Comparison of ENCODE assay signal across 14 cellular contexts in the genomic region with DNA sequence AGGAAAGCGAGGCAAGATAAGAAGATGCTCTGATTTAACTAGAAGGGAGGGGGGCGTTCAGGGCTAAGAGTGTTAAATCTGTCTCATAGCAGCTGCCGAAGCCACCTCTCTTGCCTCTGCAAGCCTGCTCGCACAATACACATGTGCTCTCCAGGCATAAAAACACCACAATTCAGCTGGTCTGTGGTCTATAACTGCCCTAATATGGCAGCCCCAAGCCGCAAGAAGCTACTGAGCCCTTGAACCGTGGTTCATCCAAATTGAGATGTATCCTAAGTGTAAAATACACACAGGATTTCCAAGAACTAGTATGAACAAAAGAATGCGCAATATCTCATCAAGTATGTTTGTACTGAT.
A peak's percentile ranks its signal among the peaks of the same experiment; 100 is the strongest.
DNase-seq lines count a peak whose midpoint lies in the region; ATAC-seq and TF ChIP-seq lines count a peak whose summit lies in the region.
"Had no signal": no experiment of that assay in that cellular context is flagged by ENCODE, and none has a peak within 500 bp of the region (broad histone marks: within the 10 kb centered on the region; RNA-seq: fewer than 3 reads in every experiment).

No MANE protein-coding gene starts in this region.

- ATAC-seq in thoracic aorta (ENCODE audit: insufficient number of reproducible peaks, low FRiP score, low read depth) (no peak), GM19023 (IDR thresholded peaks at IDR 0.05; ENCODE audit: unreplicated experiment) (no peak), GM21528 (IDR thresholded peaks at IDR 0.05; ENCODE audit: low FRiP score, unreplicated experiment) (no peak)
- ATAC-seq: gastrocnemius medialis had no signal

- no peak overlapping the region for H3K4me2 ChIP-seq in Karpas-422 (ENCODE audit: low read depth, low read length, poor library complexity, severe bottlenecking)

- no peaks in the 10 kb centered on the region for H4K20me1 ChIP-seq in Karpas-422 (ENCODE audit: insufficient read depth, low read depth, low read length)

- H3K9me2 ChIP-seq in Karpas-422 (replicated peaks; ENCODE audit: insufficient read depth, low read length) = no peaks in the 10 kb centered on the region

- DNase-seq in Karpas-422 (peak; percentile 45), coronary artery (ENCODE audit: low spot score) (no peak), thoracic aorta (ENCODE audit: low spot score) (no peak)
- DNase-seq in activated CD8-positive, alpha-beta memory T cell treated with anti-CD3 and anti-CD28 coated beads for 24 hours = no peak
- DNase-seq: activated CD4-positive, alpha-beta T cell treated with anti-CD3 and anti-CD28 coated beads, Interleukin-2, amount 50 U/mL, for 4 hours; activated T-cell treated with anti-CD3 and anti-CD28 coated beads, Interleukin-2, amount 50 U/mL, for 48 hours; gastrocnemius medialis; NCI-H1436; stimulated activated CD4-positive, alpha-beta T cell treated with anti-CD3 and anti-CD28 coated beads, Interleukin-15, amount 100 ng/mL, for 24 hours had no signal

- no peak for TF ChIP-seq CTCF in coronary artery (IDR thresholded peaks at IDR 0.05)
- TF ChIP-seq CTCF in thoracic aorta (IDR thresholded peaks at IDR 0.05) = no peak

- H3K9me3 ChIP-seq in Karpas-422 (ENCODE audit: low read length) (no peaks in the 10 kb centered on the region), muscle layer of colon (ENCODE audit: low read length) (no peaks in the 10 kb centered on the region), thoracic aorta (no peaks in the 10 kb centered on the region)
- H3K9me3 ChIP-seq: gastrocnemius medialis, mucosa of descending colon, SJSA1 had no signal

- peaks cover 20% of the 10 kb centered on the region for H3K4me1 ChIP-seq in Karpas-422 (ENCODE audit: low read length)
- peaks cover 18% of the 10 kb centered on the region for H3K4me1 ChIP-seq in muscle layer of colon (ENCODE audit: insufficient read depth, low read length)
- peaks cover 6 to 23% of the 10 kb centered on the region in 2 donors for H3K4me1 ChIP-seq in thoracic aorta (ENCODE audit: control insufficient read depth in 1 of 2, low read depth in 2 of 2)
- H3K4me1 ChIP-seq: SJSA1 had no signal

- H3K36me3 ChIP-seq in Karpas-422 (ENCODE audit: insufficient read depth, low read length) (no peaks in the 10 kb centered on the region), muscle layer of colon (ENCODE audit: insufficient read depth, low read length) (no peaks in the 10 kb centered on the region), thoracic aorta (no peaks in the 10 kb centered on the region)
- H3K36me3 ChIP-seq: gastrocnemius medialis, SJSA1 had no signal

- H3K4me3 ChIP-seq in Karpas-422 (ENCODE audit: low read length) (no peak overlapping the region), coronary artery (peak overlapping the region; percentile 23), muscle layer of colon (ENCODE audit: low read depth in 1 of 2, low read length in 2 of 2) (no peak overlapping the region), thoracic aorta (peak overlapping the region; percentile 61)
- H3K4me3 ChIP-seq: gastrocnemius medialis, mucosa of descending colon, SJSA1 had no signal

- no peak overlapping the region for H3K9ac ChIP-seq in Karpas-422 (ENCODE audit: low read length)
- H3K9ac ChIP-seq in muscle layer of colon (ENCODE audit: low read length) = no peak overlapping the region

- no peak overlapping the region for H2AFZ ChIP-seq in Karpas-422 (ENCODE audit: low read length)

- no peaks in the 10 kb centered on the region for H3K79me2 ChIP-seq in Karpas-422 (ENCODE audit: low read length)

- H3K27ac ChIP-seq in Karpas-422 (ENCODE audit: low read length) (no peak overlapping the region), coronary artery (peak overlapping the region in 1 of 2 donors; percentile 23), muscle layer of colon (ENCODE audit: low read depth, low read length) (peak overlapping the region; percentile 94), thoracic aorta (peak overlapping the region; percentile 78 to 81)
- H3K27ac ChIP-seq: gastrocnemius medialis, SJSA1 had no signal

- no peaks in the 10 kb centered on the region for H3K27me3 ChIP-seq in Karpas-422 (ENCODE audit: low read length)
- no peaks in the 10 kb centered on the region for H3K27me3 ChIP-seq in muscle layer of colon (ENCODE audit: control insufficient read depth in 1 of 2, insufficient read depth in 2 of 2, low read length in 2 of 2)
- H3K27me3 ChIP-seq in thoracic aorta (replicated peaks; ENCODE audit: insufficient read depth) = no peaks in the 10 kb centered on the region
- H3K27me3 ChIP-seq: gastrocnemius medialis, SJSA1 had no signal

Comparison
In these comparisons a context has a peak if more than half of its experiments do, and no peak if none do; other contexts are left out.
1. H3K4me3 ChIP-seq: peak in coronary artery (single experiment) and thoracic aorta (single experiment); none in Karpas-422 (single experiment) and muscle layer of colon (0 of 2).